17 cellular contexts compared by ENCODE assay signal in genomic region chr13:112855859-112856258, GRCh38.
"Had no signal": no experiment of that assay in that cellular context is flagged by ENCODE, and none has a peak within 500 bp of the region (broad histone marks: within the 10 kb centered on the region; RNA-seq: fewer than 3 reads in every experiment).

No MANE protein-coding gene starts in this region.

- DNase-seq: cerebellar nuclear complex; colonic mucosa; dermis blood vessel endothelial cell; erythroblast; foreskin keratinocyte; left colon; mammary epithelial cell; occipital lobe; stimulated activated CD4-positive, alpha-beta T cell treated with anti-CD3 and anti-CD28 coated beads, Interleukin-2, amount 100 ng/mL, for 24 hours; stimulated activated CD4-positive, alpha-beta T cell treated with anti-CD3 and anti-CD28 coated beads, Interleukin-4, amount 100 ng/mL, for 4 hours; stimulated activated naive B cell treated with anti-CD40 and anti-IgM and Interleukin-4, amounts not matched to agents 10 μg/mL and 1 μg/mL and 100 μg/mL, for 72 hours; stimulated activated naive CD8-positive, alpha-beta T cell treated with anti-CD3 and anti-CD28 coated beads, Interleukin-15, amount 100 ng/mL, for 72 hours; testis; transverse colon had no signal

- H3K4me3 ChIP-seq: colonic mucosa, hepatocyte, testis, transverse colon had no signal

- H3K36me3 ChIP-seq: colonic mucosa had no signal

- H3K4me1 ChIP-seq: colonic mucosa, foreskin keratinocyte, testis, transverse colon had no signal

- H3K9me3 ChIP-seq: colonic mucosa, testis, transverse colon had no signal

- H3K27ac ChIP-seq: colonic mucosa, foreskin keratinocyte, hepatocyte, testis, transverse colon had no signal

- ATAC-seq: foreskin keratinocyte; left colon; naive thymus-derived CD8-positive, alpha-beta T cell; sciatic nerve; stimulated activated naive B cell treated with anti-CD40 and anti-IgM and Interleukin-4, amounts not matched to agents 10 μg/mL and 1 μg/mL and 100 μg/mL, for 72 hours; stimulated activated naive CD8-positive, alpha-beta T cell treated with anti-CD3 and anti-CD28 coated beads, Interleukin-15, amount 100 ng/mL, for 72 hours had no signal

- H3K27me3 ChIP-seq: colonic mucosa, foreskin keratinocyte, hepatocyte, testis, transverse colon had no signal
